1 cellular context compared by ENCODE assay signal in genomic region chr15:90212221-90213079, GRCh38.
TF ChIP-seq lines count a peak whose summit lies in the region.

No MANE protein-coding gene starts in this region.

TF ChIP-seq in HepG2, 621 proteins besides CTCF, POLR2A, EP300 and RAD21:
- TF ChIP-seq HMGA1 (CRISPR knock-in tag; conservative IDR thresholded peaks at IDR 0.05) (no peak), ZNF232 (CRISPR knock-in tag; IDR thresholded peaks at IDR 0.05; ENCODE audit: borderline replicate concordance) (no peak)
